ENCODE assay signal across 7 cellular contexts in the genomic region with DNA sequence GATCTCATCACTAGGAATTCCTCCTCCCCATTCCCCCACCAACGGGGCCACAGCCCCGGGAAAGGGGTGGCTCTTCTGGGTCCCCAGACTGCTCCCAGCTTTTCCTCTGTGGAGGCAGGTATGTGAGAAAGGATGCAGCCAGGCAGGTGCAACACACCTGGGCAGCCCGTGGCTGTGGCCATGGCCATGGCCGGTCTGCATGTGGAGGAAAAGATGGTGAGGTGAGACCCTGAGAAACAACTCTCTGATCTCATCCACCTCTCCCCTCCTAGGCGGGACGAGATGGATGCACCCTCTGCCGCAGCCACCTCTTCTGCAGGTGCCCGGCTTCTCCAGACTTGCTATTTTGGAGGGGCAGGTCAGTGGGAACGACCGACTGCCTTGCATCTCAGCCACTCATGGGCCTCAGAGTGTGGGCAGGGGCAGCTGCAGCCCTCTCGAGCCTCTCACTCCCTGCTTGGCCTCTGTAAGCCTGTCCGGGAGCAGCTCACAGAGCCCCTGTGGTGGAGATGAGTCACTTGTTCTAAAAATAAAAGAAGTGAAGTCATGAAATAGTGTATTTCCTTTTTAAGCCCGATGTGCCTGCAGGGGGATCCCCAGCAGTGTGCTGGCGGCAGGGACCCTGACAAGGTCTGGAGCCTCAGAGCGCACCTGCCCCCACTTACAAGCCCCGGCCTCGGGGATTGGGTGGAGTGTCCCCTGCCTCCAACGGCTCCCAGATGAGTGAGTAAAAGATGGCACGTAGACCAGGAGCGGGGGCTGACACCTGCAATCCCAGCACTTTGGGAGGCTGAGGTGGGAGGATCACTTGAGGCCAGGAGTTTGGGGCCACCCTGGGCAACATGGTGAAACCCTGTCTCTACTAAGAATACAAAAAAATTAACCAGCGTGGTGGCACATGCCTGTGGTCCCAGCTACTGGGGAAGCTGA. TPM values are rescaled to one million over a fixed set of nuclear protein-coding genes. Genes with fewer than 3 reads are reported as not detected.
DNase-seq lines count a peak whose midpoint lies in the region; ATAC-seq, FAIRE-seq and TF ChIP-seq lines count a peak whose summit lies in the region.

No MANE protein-coding gene starts in this region.

- DNase-seq in H54 (ENCODE audit: insufficient read length, low spot score) (peak; percentile 94), KG1 (lab: John Stamatoyannopoulos, UW) (peak; percentile 42), fibroblast of gingiva (ENCODE audit: low read depth) (peak; percentile 45), renal cortical epithelial cell (ENCODE audit: low read depth) (peak; percentile 85), NCI-H187 treated with DMSO at 0.1 percent for 48 hours (lab: John Stamatoyannopoulos, UW) (no peak)

- no peak for FAIRE-seq in H54 (lab: Jason Lieb, UNC)

- peak; percentile 84 for ATAC-seq in GM18505 (IDR thresholded peaks at IDR 0.05; ENCODE audit: unreplicated experiment)
- ATAC-seq in activated CD4-positive, CD25-positive, alpha-beta regulatory T cell treated with anti-CD3 and anti-CD28 coated beads, Interleukin-2, amount 50 U/mL, for 24 hours, result peak; percentile 98

- no peak for TF ChIP-seq POLR2A in GM18505 (IDR thresholded peaks at IDR 0.05; ENCODE audit: borderline replicate concordance, extremely low read depth, insufficient read depth, insufficient read length)
- no peak for TF ChIP-seq POLR2A in H54 (IDR thresholded peaks at IDR 0.05; ENCODE audit: low read depth, low read length)

RNA-seq across cellular contexts. Expression of a gene that starts 10.7 kb away (rescaled TPM):
- 0.05 TPM in 1 of 2 replicates, not detected in the other for total RNA-seq in renal cortical epithelial cell
